In genomic region chr16:1991588-1992474, GRCh38 we compare ENCODE assay signal across 1 cellular context.
TF ChIP-seq lines count a peak whose summit lies in the region.

No MANE protein-coding gene starts in this region.

TF ChIP-seq in K562, 482 proteins besides CTCF, POLR2A, EP300 and RAD21 (continued from another document and continues in another):
- TF ChIP-seq ZNF639 (CRISPR knock-in tag; conservative IDR thresholded peaks at IDR 0.05 in 1 of 2, IDR thresholded peaks at IDR 0.05 in 1 of 2): peak in 1 of 2 experiments; percentile 67; a peak in 2 of 4 replicates
- TF ChIP-seq, protein P1, sequence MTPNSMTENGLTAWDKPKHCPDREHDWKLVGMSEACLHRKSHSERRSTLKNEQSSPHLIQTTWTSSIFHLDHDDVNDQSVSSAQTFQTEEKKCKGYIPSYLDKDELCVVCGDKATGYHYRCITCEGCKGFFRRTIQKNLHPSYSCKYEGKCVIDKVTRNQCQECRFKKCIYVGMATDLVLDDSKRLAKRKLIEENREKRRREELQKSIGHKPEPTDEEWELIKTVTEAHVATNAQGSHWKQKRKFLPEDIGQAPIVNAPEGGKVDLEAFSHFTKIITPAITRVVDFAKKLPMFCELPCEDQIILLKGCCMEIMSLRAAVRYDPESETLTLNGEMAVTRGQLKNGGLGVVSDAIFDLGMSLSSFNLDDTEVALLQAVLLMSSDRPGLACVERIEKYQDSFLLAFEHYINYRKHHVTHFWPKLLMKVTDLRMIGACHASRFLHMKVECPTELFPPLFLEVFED (CRISPR knock-in tag; conservative IDR thresholded peaks at IDR 0.05): no peak
- TF ChIP-seq PHB (CRISPR knock-in tag; IDR thresholded peaks at IDR 0.05): no peak
- TF ChIP-seq ZNF143 (CRISPR knock-in tag; IDR thresholded peaks at IDR 0.05): no peak
- no peak for TF ChIP-seq PATZ1 (CRISPR knock-in tag; IDR thresholded peaks at IDR 0.05; ENCODE audit: borderline replicate concordance)
- no peak for TF ChIP-seq SNIP1 (IDR thresholded peaks at IDR 0.05; ENCODE audit: low read depth)
- TF ChIP-seq ZNF274 (IDR thresholded peaks at IDR 0.05; ENCODE audit: borderline replicate concordance, low read depth, low read length): no peak
- no peak for TF ChIP-seq ZNF644 (tag; IDR thresholded peaks at IDR 0.05; ENCODE audit: low read depth)
- peak; percentile 40 for TF ChIP-seq POLR2B (IDR thresholded peaks at IDR 0.05; ENCODE audit: low read depth, partially characterized antibody)
- TF ChIP-seq TFAP4 (CRISPR knock-in tag; IDR thresholded peaks at IDR 0.05; ENCODE audit: borderline replicate concordance): peak; percentile 57
- 0 out of 2 replicates have a peak, but pooled peaks have one; percentile 24 for TF ChIP-seq CREM (IDR thresholded peaks at IDR 0.05; ENCODE audit: low read depth)
- no peak for TF ChIP-seq RBM14 (IDR thresholded peaks at IDR 0.05; ENCODE audit: borderline replicate concordance, insufficient read depth, low read depth, low read length)
- no peak for TF ChIP-seq NR4A1 (CRISPR knock-in tag; IDR thresholded peaks at IDR 0.05)
- no peak for TF ChIP-seq NR4A1 (tag; IDR thresholded peaks at IDR 0.05)
- no peak for TF ChIP-seq CBX8 (IDR thresholded peaks at IDR 0.05; ENCODE audit: borderline replicate concordance, extremely low read depth, low read depth, low read length, poor library complexity, severe bottlenecking)
- TF ChIP-seq NUFIP1 (IDR thresholded peaks at IDR 0.05; ENCODE audit: partially characterized antibody): no peak
- TF ChIP-seq, protein P2, sequence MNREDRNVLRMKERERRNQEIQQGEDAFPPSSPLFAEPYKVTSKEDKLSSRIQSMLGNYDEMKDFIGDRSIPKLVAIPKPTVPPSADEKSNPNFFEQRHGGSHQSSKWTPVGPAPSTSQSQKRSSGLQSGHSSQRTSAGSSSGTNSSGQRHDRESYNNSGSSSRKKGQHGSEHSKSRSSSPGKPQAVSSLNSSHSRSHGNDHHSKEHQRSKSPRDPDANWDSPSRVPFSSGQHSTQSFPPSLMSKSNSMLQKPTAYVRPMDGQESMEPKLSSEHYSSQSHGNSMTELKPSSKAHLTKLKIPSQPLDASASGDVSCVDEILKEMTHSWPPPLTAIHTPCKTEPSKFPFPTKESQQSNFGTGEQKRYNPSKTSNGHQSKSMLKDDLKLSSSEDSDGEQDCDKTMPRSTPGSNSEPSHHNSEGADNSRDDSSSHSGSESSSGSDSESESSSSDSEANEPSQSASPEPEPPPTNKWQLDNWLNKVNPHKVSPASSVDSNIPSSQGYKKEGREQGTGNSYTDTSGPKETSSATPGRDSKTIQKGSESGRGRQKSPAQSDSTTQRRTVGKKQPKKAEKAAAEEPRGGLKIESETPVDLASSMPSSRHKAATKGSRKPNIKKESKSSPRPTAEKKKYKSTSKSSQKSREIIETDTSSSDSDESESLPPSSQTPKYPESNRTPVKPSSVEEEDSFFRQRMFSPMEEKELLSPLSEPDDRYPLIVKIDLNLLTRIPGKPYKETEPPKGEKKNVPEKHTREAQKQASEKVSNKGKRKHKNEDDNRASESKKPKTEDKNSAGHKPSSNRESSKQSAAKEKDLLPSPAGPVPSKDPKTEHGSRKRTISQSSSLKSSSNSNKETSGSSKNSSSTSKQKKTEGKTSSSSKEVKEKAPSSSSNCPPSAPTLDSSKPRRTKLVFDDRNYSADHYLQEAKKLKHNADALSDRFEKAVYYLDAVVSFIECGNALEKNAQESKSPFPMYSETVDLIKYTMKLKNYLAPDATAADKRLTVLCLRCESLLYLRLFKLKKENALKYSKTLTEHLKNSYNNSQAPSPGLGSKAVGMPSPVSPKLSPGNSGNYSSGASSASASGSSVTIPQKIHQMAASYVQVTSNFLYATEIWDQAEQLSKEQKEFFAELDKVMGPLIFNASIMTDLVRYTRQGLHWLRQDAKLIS (CRISPR knock-in tag; IDR thresholded peaks at IDR 0.05): no peak; the same call in 1 of the 2 replicates
- no peak for TF ChIP-seq GTF2E2 (tag; IDR thresholded peaks at IDR 0.05)
- no peak; the same call in 1 of the 2 replicates for TF ChIP-seq POLR2H (tag; IDR thresholded peaks at IDR 0.05; ENCODE audit: low read depth)
- peak; percentile 68; the same call in 1 of the 2 replicates for TF ChIP-seq PHF8 (IDR thresholded peaks at IDR 0.05; ENCODE audit: borderline replicate concordance, low read length)
- TF ChIP-seq TEAD1 (CRISPR knock-in tag; IDR thresholded peaks at IDR 0.05): no peak
- TF ChIP-seq ELF1 (tag; IDR thresholded peaks at IDR 0.05): peak; percentile 80
- no peak for TF ChIP-seq U2AF1 (optimal IDR thresholded peaks at IDR 0.05; ENCODE audit: low read depth, low read length)
- TF ChIP-seq ZNF717 (CRISPR knock-in tag; IDR thresholded peaks at IDR 0.05): no peak
- TF ChIP-seq ATF1 (CRISPR knock-in tag; IDR thresholded peaks at IDR 0.05): no peak
- TF ChIP-seq ATF1 (tag; IDR thresholded peaks at IDR 0.05): peak; percentile 50; the same call in 1 of the 2 replicates
- no peak for TF ChIP-seq TCF15 (CRISPR knock-in tag; IDR thresholded peaks at IDR 0.05)
- TF ChIP-seq TCFL5 (CRISPR knock-in tag; conservative IDR thresholded peaks at IDR 0.05): no peak
- TF ChIP-seq, protein P3, sequence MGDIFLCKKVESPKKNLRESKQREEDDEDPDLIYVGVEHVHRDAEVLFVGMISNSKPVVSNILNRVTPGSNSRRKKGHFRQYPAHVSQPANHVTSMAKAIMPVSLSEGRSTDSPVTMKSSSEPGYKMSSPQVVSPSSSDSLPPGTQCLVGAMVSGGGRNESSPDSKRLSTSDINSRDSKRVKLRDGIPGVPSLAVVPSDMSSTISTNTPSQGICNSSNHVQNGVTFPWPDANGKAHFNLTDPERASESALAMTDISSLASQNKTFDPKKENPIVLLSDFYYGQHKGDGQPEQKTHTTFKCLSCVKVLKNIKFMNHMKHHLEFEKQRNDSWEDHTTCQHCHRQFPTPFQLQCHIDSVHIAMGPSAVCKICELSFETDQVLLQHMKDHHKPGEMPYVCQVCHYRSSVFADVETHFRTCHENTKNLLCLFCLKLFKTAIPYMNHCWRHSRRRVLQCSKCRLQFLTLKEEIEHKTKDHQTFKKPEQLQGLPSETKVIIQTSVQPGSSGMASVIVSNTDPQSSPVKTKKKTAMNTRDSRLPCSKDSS (IDR thresholded peaks at IDR 0.05; ENCODE audit: low read depth, partially characterized antibody): no peak
- TF ChIP-seq ZNF212 (CRISPR knock-in tag; IDR thresholded peaks at IDR 0.05): no peak
- TF ChIP-seq GTF2B (IDR thresholded peaks at IDR 0.05; ENCODE audit: extremely low read depth, insufficient read length): no peak
- TF ChIP-seq HNRNPL (IDR thresholded peaks at IDR 0.05; ENCODE audit: low read depth, low read length): no peak
- peak; percentile 30 for TF ChIP-seq HNRNPLL (IDR thresholded peaks at IDR 0.05; ENCODE audit: low read depth, low read length, poor library complexity, severe bottlenecking)
- no peak for TF ChIP-seq FOXA1 (IDR thresholded peaks at IDR 0.05; ENCODE audit: borderline replicate concordance)
- TF ChIP-seq KDM2B (CRISPR knock-in tag; IDR thresholded peaks at IDR 0.05): no peak
- TF ChIP-seq, protein P4, sequence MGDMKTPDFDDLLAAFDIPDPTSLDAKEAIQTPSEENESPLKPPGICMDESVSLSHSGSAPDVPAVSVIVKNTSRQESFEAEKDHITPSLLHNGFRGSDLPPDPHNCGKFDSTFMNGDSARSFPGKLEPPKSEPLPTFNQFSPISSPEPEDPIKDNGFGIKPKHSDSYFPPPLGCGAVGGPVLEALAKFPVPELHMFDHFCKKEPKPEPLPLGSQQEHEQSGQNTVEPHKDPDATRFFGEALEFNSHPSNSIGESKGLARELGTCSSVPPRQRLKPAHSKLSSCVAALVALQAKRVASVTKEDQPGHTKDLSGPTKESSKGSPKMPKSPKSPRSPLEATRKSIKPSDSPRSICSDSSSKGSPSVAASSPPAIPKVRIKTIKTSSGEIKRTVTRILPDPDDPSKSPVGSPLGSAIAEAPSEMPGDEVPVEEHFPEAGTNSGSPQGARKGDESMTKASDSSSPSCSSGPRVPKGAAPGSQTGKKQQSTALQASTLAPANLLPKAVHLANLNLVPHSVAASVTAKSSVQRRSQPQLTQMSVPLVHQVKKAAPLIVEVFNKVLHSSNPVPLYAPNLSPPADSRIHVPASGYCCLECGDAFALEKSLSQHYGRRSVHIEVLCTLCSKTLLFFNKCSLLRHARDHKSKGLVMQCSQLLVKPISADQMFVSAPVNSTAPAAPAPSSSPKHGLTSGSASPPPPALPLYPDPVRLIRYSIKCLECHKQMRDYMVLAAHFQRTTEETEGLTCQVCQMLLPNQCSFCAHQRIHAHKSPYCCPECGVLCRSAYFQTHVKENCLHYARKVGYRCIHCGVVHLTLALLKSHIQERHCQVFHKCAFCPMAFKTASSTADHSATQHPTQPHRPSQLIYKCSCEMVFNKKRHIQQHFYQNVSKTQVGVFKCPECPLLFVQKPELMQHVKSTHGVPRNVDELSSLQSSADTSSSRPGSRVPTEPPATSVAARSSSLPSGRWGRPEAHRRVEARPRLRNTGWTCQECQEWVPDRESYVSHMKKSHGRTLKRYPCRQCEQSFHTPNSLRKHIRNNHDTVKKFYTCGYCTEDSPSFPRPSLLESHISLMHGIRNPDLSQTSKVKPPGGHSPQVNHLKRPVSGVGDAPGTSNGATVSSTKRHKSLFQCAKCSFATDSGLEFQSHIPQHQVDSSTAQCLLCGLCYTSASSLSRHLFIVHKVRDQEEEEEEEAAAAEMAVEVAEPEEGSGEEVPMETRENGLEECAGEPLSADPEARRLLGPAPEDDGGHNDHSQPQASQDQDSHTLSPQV (IDR thresholded peaks at IDR 0.05): peak; percentile 87
- TF ChIP-seq SREBF1 (IDR thresholded peaks at IDR 0.05; ENCODE audit: borderline replicate concordance, low read depth, low read length): no peak
- TF ChIP-seq TEAD2 (tag; IDR thresholded peaks at IDR 0.05): no peak
- TF ChIP-seq TFE3 (CRISPR knock-in tag; IDR thresholded peaks at IDR 0.05): no peak
- no peak for TF ChIP-seq MEF2D (tag; conservative IDR thresholded peaks at IDR 0.05; ENCODE audit: low read depth)
- TF ChIP-seq BMI1 (IDR thresholded peaks at IDR 0.05; ENCODE audit: low read length): no peak
- TF ChIP-seq ZBTB12 (CRISPR knock-in tag; IDR thresholded peaks at IDR 0.05): no peak
- no peak for TF ChIP-seq YBX1 (IDR thresholded peaks at IDR 0.05)
- TF ChIP-seq ZNF174 (CRISPR knock-in tag; IDR thresholded peaks at IDR 0.05): no peak
- no peak for TF ChIP-seq TEAD4 (IDR thresholded peaks at IDR 0.05; ENCODE audit: low read length)
- TF ChIP-seq TEAD4 (CRISPR knock-in tag; IDR thresholded peaks at IDR 0.05; ENCODE audit: borderline replicate concordance): no peak
- no peak for TF ChIP-seq HEY1 (CRISPR knock-in tag; IDR thresholded peaks at IDR 0.05; ENCODE audit: borderline replicate concordance)
